In genomic region chr5:10528827-10529226, GRCh38 we compare ENCODE assay signal across 17 cellular contexts. TPM values are rescaled to one million over a fixed set of nuclear protein-coding genes. Genes with fewer than 3 reads are reported as not detected.
DNase-seq lines count a peak whose midpoint lies in the region; ATAC-seq, FAIRE-seq and TF ChIP-seq lines count a peak whose summit lies in the region.
"Had no signal": no experiment of that assay in that cellular context is flagged by ENCODE, and none has a peak within 500 bp of the region (broad histone marks: within the 10 kb centered on the region; RNA-seq: fewer than 3 reads in every experiment).

No MANE protein-coding gene starts in this region.

- no peak for DNase-seq in activated CD4-positive, alpha-beta T cell treated with anti-CD3 and anti-CD28 coated beads, Interleukin-2, amount 10 ng/mL, durations not matched to agents 7 days and 5 days
- DNase-seq in activated CD4-positive, alpha-beta T cell treated with anti-CD3 and anti-CD28 coated beads for 48 hours = no peak
- peak; percentile 19 for DNase-seq in RWPE2 (ENCODE audit: low spot score)
- DNase-seq in H1 (ENCODE audit: low read depth in 1 of 2, low spot score in 2 of 2) = no peak
- no peak for DNase-seq in trophoblast cell
- no peak for DNase-seq in foreskin melanocyte
- DNase-seq: H9, KG1, NCI-H1092 treated with DMSO at 0.1 percent for 48 hours, NCI-H2029, SIG-M5 had no signal

- no peak overlapping the region for H3K4me3 Mint-ChIP-seq in activated CD4-positive, alpha-beta T cell treated with anti-CD3 and anti-CD28 coated beads, Interleukin-2, amount 10 ng/mL, durations not matched to agents 7 days and 5 days
- H3K4me3 Mint-ChIP-seq: H9 had no signal

- 65% methylated on average over 1 of the region's 1 CpG; no CpG with 5 or more reads in 1 of the 2 experiments for WGBS in H1 (ENCODE audit: extremely low coverage in 1 of 2, insufficient coverage in 1 of 2, insufficient read length in 1 of 2, insufficient replicate concordance in 2 of 2, low coverage in 1 of 2, low lambda C conversion rate in 2 of 2, missing lambda C conversion rate in 1 of 2), 2 experiments
- WGBS in trophoblast cell (ENCODE audit: extremely low coverage, insufficient coverage, insufficient read length) = no CpG with 5 or more reads among the region's 1 CpG

- H4K8ac ChIP-seq in H1 (ENCODE audit: extremely low read depth, insufficient read depth, low read length) (no peak overlapping the region), trophoblast cell (ENCODE audit: low read depth, low read length) (no peak overlapping the region)

- POLR2A ChIA-PET in activated CD4-positive, alpha-beta T cell treated with anti-CD3 and anti-CD28 coated beads, Interleukin-2, amount 10 ng/mL, durations not matched to agents 7 days and 5 days (lab: Charles Lee) = no interaction called here
- POLR2A ChIA-PET in H1 (lab: Charles Lee; ENCODE audit: partially characterized antibody) = no interaction called here

- H3K27ac ChIP-seq in RWPE2 (ENCODE audit: poor library complexity, severe bottlenecking) (no peak overlapping the region), H1 (ENCODE audit: low read depth, low read length) (no peak overlapping the region), trophoblast cell (ENCODE audit: low read depth, low read length) (no peak overlapping the region)
- H3K27ac ChIP-seq: C4-2B, RWPE1 had no signal

- no peak overlapping the region for H3K4me3 ChIP-seq in RWPE2 (ENCODE audit: severe bottlenecking)
- H3K4me3 ChIP-seq in H1 (ENCODE audit: extremely low read depth in 1 of 4, insufficient read depth in 2 of 4, low read depth in 3 of 4, low read length in 4 of 4) = no peak overlapping the region
- H3K4me3 ChIP-seq in trophoblast cell (ENCODE audit: low read depth, low read length) = no peak overlapping the region

- no peak for TF ChIP-seq EP300 in H1 (IDR thresholded peaks at IDR 0.05; ENCODE audit: borderline replicate concordance in 1 of 2, low read depth in 2 of 2, low read length in 2 of 2)

- H3K4me1 Mint-ChIP-seq in activated CD4-positive, alpha-beta T cell treated with anti-CD3 and anti-CD28 coated beads, Interleukin-2, amount 10 ng/mL, durations not matched to agents 7 days and 5 days = no peaks in the 10 kb centered on the region

- H2AFZ ChIP-seq in H1 (ENCODE audit: low read length) (no peak overlapping the region), trophoblast cell (ENCODE audit: insufficient read depth, low read length, poor library complexity) (no peak overlapping the region)

- no peak overlapping the region for H3K4ac ChIP-seq in H1 (replicated peaks; ENCODE audit: insufficient read length, low read depth, low read length)
- H3K4ac ChIP-seq in trophoblast cell (ENCODE audit: low read depth, low read length) = no peak overlapping the region

- CTCF ChIA-PET in activated CD4-positive, alpha-beta T cell treated with anti-CD3 and anti-CD28 coated beads, Interleukin-2, amount 10 ng/mL, durations not matched to agents 7 days and 5 days (lab: Charles Lee) = no interaction called here
- CTCF ChIA-PET in H1 (lab: Charles Lee; ENCODE audit: partially characterized antibody) = interaction anchor here (0.6 to 2.3 kb wide), 14 partner anchors 9 to 245 kb away, joined by 3 to 12 read pairs (median 4); no protein-coding TSS in a partner anchor

- TF ChIP-seq POLR2A in H1 (IDR thresholded peaks at IDR 0.05; ENCODE audit: control extremely low read depth in 1 of 2, low read depth in 2 of 2, low read length in 2 of 2) = no peak

- peaks cover 2% of the 10 kb centered on the region; the same call in 1 of the 2 replicates for H3K23me2 ChIP-seq in H1 (ENCODE audit: low read depth, low read length)

- H3K4me1 ChIP-seq in RWPE2 (ENCODE audit: insufficient read depth, poor library complexity, severe bottlenecking) = peaks cover 14% of the 10 kb centered on the region
- peaks cover 0 to 5% (median 3%) of the 10 kb centered on the region in 4 experiments; a peak in 4 of 7 replicates for H3K4me1 ChIP-seq in H1 (replicated peaks in 1 of 4; ENCODE audit: control insufficient read depth in 3 of 4, insufficient read depth in 4 of 4, low read length in 3 of 4)
- peaks cover 2% of the 10 kb centered on the region in 2 experiments for H3K4me1 ChIP-seq in trophoblast cell (ENCODE audit: control insufficient read depth in 1 of 2, insufficient read depth in 2 of 2, low read length in 2 of 2)

- no peak for TF ChIP-seq RAD21 in H1 (IDR thresholded peaks at IDR 0.05 in 1 of 2, conservative IDR thresholded peaks at IDR 0.05 in 1 of 2; ENCODE audit: low read depth in 2 of 2, low read length in 2 of 2)

- H3K27me3 Mint-ChIP-seq in activated CD4-positive, alpha-beta T cell treated with anti-CD3 and anti-CD28 coated beads, Interleukin-2, amount 10 ng/mL, durations not matched to agents 7 days and 5 days = peaks cover 2% of the 10 kb centered on the region

- H3K56ac ChIP-seq in H1 (replicated peaks; ENCODE audit: insufficient read length, low read depth, low read length) = no peak overlapping the region

- H3K36me3 Mint-ChIP-seq in activated CD4-positive, alpha-beta T cell treated with anti-CD3 and anti-CD28 coated beads, Interleukin-2, amount 10 ng/mL, durations not matched to agents 7 days and 5 days (ENCODE audit: low read depth) = no peaks in the 10 kb centered on the region

- no peak overlapping the region for H3K4me2 ChIP-seq in H1 (ENCODE audit: insufficient read depth in 1 of 2, low read depth in 2 of 2, low read length in 2 of 2)
- no peak overlapping the region for H3K4me2 ChIP-seq in trophoblast cell (ENCODE audit: low read length)

- peak overlapping the region; percentile 92; the same call in 1 of the 2 replicates for H2BK20ac ChIP-seq in H1 (ENCODE audit: low read length)

- no peak for FAIRE-seq in H1 (lab: Jason Lieb, UNC)
- FAIRE-seq: G401.6, GM12892 had no signal

- H3K9me3 ChIP-seq in RWPE2 (ENCODE audit: severe bottlenecking) (no peaks in the 10 kb centered on the region), H1 (ENCODE audit: insufficient read depth in 2 of 2, low read depth in 1 of 2, low read length in 1 of 2) (no peaks in the 10 kb centered on the region), trophoblast cell (ENCODE audit: insufficient read depth, low read depth, low read length) (peaks cover 2% of the 10 kb centered on the region)

- H3K79me2 ChIP-seq in H1 (ENCODE audit: control insufficient read depth in 1 of 2, insufficient read depth in 2 of 2, low read length in 2 of 2) (no peaks in the 10 kb centered on the region), trophoblast cell (ENCODE audit: control insufficient read depth, insufficient read depth, low read length, poor library complexity) (no peaks in the 10 kb centered on the region)

- H3K14ac ChIP-seq in H1 (ENCODE audit: insufficient read length) (no peak overlapping the region), trophoblast cell (ENCODE audit: low read length) (no peak overlapping the region)

- H3K36me3 ChIP-seq in RWPE2 (ENCODE audit: low read depth) (no peaks in the 10 kb centered on the region), H1 (ENCODE audit: control insufficient read depth in 2 of 4, insufficient read depth in 4 of 4, low read length in 3 of 4) (no peaks in the 10 kb centered on the region), trophoblast cell (ENCODE audit: control insufficient read depth in 1 of 2, insufficient read depth in 2 of 2, low read length in 2 of 2) (no peaks in the 10 kb centered on the region)

- no peak overlapping the region for H3K9ac ChIP-seq in H1 (replicated peaks in 1 of 4; ENCODE audit: extremely low read depth in 1 of 4, low read depth in 3 of 4, low read length in 3 of 4)
- no peak overlapping the region for H3K9ac ChIP-seq in trophoblast cell (ENCODE audit: low read length)

- H3K27me3 ChIP-seq in RWPE2 (ENCODE audit: insufficient read depth, poor library complexity, severe bottlenecking) (no peaks in the 10 kb centered on the region), H1 (replicated peaks in 1 of 4; ENCODE audit: control insufficient read depth in 3 of 4, extremely low read depth in 1 of 4, insufficient read depth in 3 of 4, low read length in 3 of 4) (no peaks in the 10 kb centered on the region; a peak in 1 of 7 replicates), trophoblast cell (ENCODE audit: insufficient read depth, low read length) (no peaks in the 10 kb centered on the region)

- H3K27ac Mint-ChIP-seq in activated CD4-positive, alpha-beta T cell treated with anti-CD3 and anti-CD28 coated beads, Interleukin-2, amount 10 ng/mL, durations not matched to agents 7 days and 5 days = peak overlapping the region; percentile 23
- H3K27ac Mint-ChIP-seq: H9 had no signal

- H3K18ac ChIP-seq in H1 (ENCODE audit: extremely low read depth, low read length) = peak overlapping the region; percentile 14; the same call in 1 of the 2 replicates
- H3K18ac ChIP-seq in trophoblast cell (ENCODE audit: low read length) = no peak overlapping the region

- H3K79me1 ChIP-seq in H1 (ENCODE audit: low read depth, low read length) (no peaks in the 10 kb centered on the region), trophoblast cell (ENCODE audit: low read length) (peaks cover 3% of the 10 kb centered on the region)

- H3K9me3 Mint-ChIP-seq in activated CD4-positive, alpha-beta T cell treated with anti-CD3 and anti-CD28 coated beads, Interleukin-2, amount 10 ng/mL, durations not matched to agents 7 days and 5 days = no peaks in the 10 kb centered on the region
- H3K9me3 Mint-ChIP-seq: H9 had no signal

- H2AK5ac ChIP-seq in H1 (ENCODE audit: low read depth, low read length) (no peak overlapping the region), trophoblast cell (ENCODE audit: low read length) (no peak overlapping the region)

- H3K23ac ChIP-seq in H1 (ENCODE audit: insufficient read length) (no peak overlapping the region), trophoblast cell (ENCODE audit: low read length) (no peak overlapping the region)

- H2BK15ac ChIP-seq in H1 (ENCODE audit: low read length) = no peak overlapping the region

- TF ChIP-seq CTCF in RWPE2 (IDR thresholded peaks at IDR 0.05; ENCODE audit: poor library complexity, severe bottlenecking) (peak; percentile 25), H1 (IDR thresholded peaks at IDR 0.05; ENCODE audit: control extremely low read depth in 1 of 3, insufficient read depth in 1 of 3, low read depth in 1 of 3, low read length in 3 of 3) (no peak)

- H2BK120ac ChIP-seq in H1 (replicated peaks; ENCODE audit: low read depth, low read length) (peak overlapping the region; percentile 51), trophoblast cell (ENCODE audit: insufficient read depth, low read length, poor library complexity) (no peak overlapping the region)

- peak overlapping the region; percentile 85; the same call in 1 of the 2 replicates for H2BK5ac ChIP-seq in H1 (ENCODE audit: low read depth, low read length)
- H2BK5ac ChIP-seq in trophoblast cell (ENCODE audit: low read depth, low read length, poor library complexity) = no peak overlapping the region

- H4K20me1 ChIP-seq in H1 (replicated peaks in 1 of 2; ENCODE audit: control insufficient read depth in 1 of 2, insufficient read depth in 2 of 2, low read length in 2 of 2) = peaks cover 0 to 2% of the 10 kb centered on the region in 2 experiments

- H2BK12ac ChIP-seq in H1 (ENCODE audit: low read depth, low read length) (peak overlapping the region; percentile 80; the same call in 1 of the 2 replicates), trophoblast cell (ENCODE audit: low read length) (peak overlapping the region; percentile 8)

- ATAC-seq in RWPE2 (ENCODE audit: low read depth) (no peak), GM19452 (IDR thresholded peaks at IDR 0.05; ENCODE audit: unreplicated experiment) (no peak), GM19467 (IDR thresholded peaks at IDR 0.05; ENCODE audit: unreplicated experiment) (no peak)

- H4K91ac ChIP-seq in H1 (replicated peaks; ENCODE audit: insufficient read length, low read length) = peak overlapping the region; percentile 63
- H4K91ac ChIP-seq in trophoblast cell (ENCODE audit: low read depth, low read length) = peak overlapping the region; percentile 50

- no peak overlapping the region for H4K12ac ChIP-seq in trophoblast cell (ENCODE audit: low read depth, low read length)

- H4K5ac ChIP-seq in H1 (ENCODE audit: insufficient read length, low read depth, low read length) = no peak overlapping the region

RNA-seq across cellular contexts. Expression of gene ANKRD33B, which starts 35.0 kb away (rescaled TPM):
- total RNA-seq in activated CD4-positive, alpha-beta T cell treated with anti-CD3 and anti-CD28 coated beads, Interleukin-2, amount 10 ng/mL, durations not matched to agents 7 days and 5 days = 1 to 10 TPM; 3.2 to 3.7 TPM
- total RNA-seq in H1 (2021; fragmentation: NEBNext Ultra II Directional; extraction: Animal tissue kit (Norgen Biotek cat#: 25700)) = 20.5 and 20.6 TPM in 2 replicates
- polyA plus RNA-seq in H1 (2011; rRNA removed) = 6.9 and 7.1 TPM in 2 replicates
- polyA plus RNA-seq in H1 (2011; cell fraction: cytosol; rRNA removed) = 5.4 TPM
- polyA plus RNA-seq in H1 (2011; cell fraction: nucleus; rRNA removed) = 10.9 TPM
- polyA plus RNA-seq in H1 (2012, experiment 1 of 2) = 8.6 to 11.9 TPM (median 11.1 TPM) in 4 replicates
- 2.7 TPM for polyA plus RNA-seq in H1 (2012, experiment 2 of 2)
- 6.4 TPM for polyA plus RNA-seq in H1 (2013, experiment 1 of 2)
- polyA plus RNA-seq in H1 (2013, experiment 2 of 2) = 6.4 TPM
- polyA minus RNA-seq in H1 (2011; rRNA and poly(A)+ RNA removed) = 25.2 and 26.2 TPM in 2 replicates
- 16.0 TPM for polyA minus RNA-seq in H1 (2011; cell fraction: cytosol; rRNA and poly(A)+ RNA removed)
- 15.9 TPM for polyA minus RNA-seq in H1 (2011; cell fraction: nucleus; rRNA and poly(A)+ RNA removed)
- 11.4 and 11.6 TPM in 2 replicates for polyA plus RNA-seq in trophoblast cell (2013)
